Comparison of ENCODE assay signal across 1 cellular context in the genomic region with DNA sequence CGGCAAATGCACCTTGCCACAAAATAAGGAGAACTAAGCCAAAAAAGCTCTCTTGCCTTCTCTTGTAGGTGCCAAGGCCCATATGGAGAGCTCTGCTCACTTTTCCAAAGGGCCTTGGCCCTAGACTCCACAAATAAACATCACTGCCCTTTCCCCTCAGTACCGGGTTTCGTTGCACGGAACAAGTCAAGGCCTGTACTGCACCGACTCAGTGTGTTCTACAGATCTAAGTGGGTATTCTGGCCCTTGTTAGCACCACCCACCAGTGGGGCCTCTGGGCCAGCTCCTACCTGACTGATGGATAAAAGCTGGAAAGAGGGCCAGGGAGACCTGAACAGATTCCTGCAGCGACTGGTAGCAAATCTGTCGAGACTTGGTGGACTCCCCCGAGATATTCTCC.
TF ChIP-seq lines count a peak whose summit lies in the region.

No MANE protein-coding gene starts in this region.

TF ChIP-seq in IMR-90, 13 proteins besides CTCF, POLR2A, EP300 and RAD21 (continued from another document):
- TF ChIP-seq USF2 (IDR thresholded peaks at IDR 0.05; ENCODE audit: low read depth, low read length) (no peak), FOS (IDR thresholded peaks at IDR 0.05; ENCODE audit: low read depth, low read length) (no peak), MAZ (IDR thresholded peaks at IDR 0.05; ENCODE audit: borderline replicate concordance, low read depth, low read length) (no peak)
